ENCODE assay signal across 1 cellular context in genomic region chr1:154821083-154821482, GRCh38.
A peak's percentile ranks its signal among the peaks of the same experiment; 100 is the strongest.
TF ChIP-seq lines count a peak whose summit lies in the region.

No MANE protein-coding gene starts in this region.

TF ChIP-seq in K562, 482 proteins besides CTCF, POLR2A, EP300 and RAD21:
- no peak for TF ChIP-seq AFF1 (IDR thresholded peaks at IDR 0.05; ENCODE audit: low read depth in 1 of 2, partially characterized antibody in 2 of 2)
- TF ChIP-seq ESRRA (IDR thresholded peaks at IDR 0.05; ENCODE audit: borderline replicate concordance, low read depth), result peak; percentile 35; the same call in 1 of the 2 replicates
- no peak for TF ChIP-seq FIP1L1 (IDR thresholded peaks at IDR 0.05; ENCODE audit: low read depth, low read length, poor library complexity, severe bottlenecking)
- TF ChIP-seq PRDM10 (IDR thresholded peaks at IDR 0.05; ENCODE audit: partially characterized antibody), result no peak
